In the genomic region with DNA sequence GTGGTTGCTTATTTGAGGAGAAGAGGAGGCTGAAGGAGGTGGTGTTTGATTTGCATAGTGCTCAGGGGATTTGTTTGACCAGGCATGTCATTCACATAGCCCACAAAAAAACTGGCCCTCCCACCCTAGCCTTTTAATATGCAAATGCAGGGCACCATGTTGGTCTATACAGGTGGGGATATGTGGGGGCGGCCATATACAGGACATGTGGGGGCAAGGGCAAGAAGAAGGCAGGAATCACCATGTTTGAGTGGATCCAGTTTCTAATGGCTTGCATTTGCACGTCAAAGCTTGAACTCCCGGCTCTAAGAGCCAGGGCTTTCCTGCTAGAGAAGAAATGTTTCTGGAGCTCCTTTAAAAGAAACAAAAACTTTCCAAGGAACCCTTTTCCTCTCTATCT, we compare ENCODE assay signal across 18 cellular contexts.
DNase-seq lines count a peak whose midpoint lies in the region; ATAC-seq and TF ChIP-seq lines count a peak whose summit lies in the region.
"Had no signal": no experiment of that assay in that cellular context is flagged by ENCODE, and none has a peak within 500 bp of the region (broad histone marks: within the 10 kb centered on the region; RNA-seq: fewer than 3 reads in every experiment).

No MANE protein-coding gene starts in this region.

- no peaks in the 10 kb centered on the region for H3F3A ChIP-seq in GM23338 (replicated peaks; ENCODE audit: low read depth)
- no peaks in the 10 kb centered on the region for H3F3A ChIP-seq in PC-3 (ENCODE audit: low read length, unreplicated experiment)

- H3K27me3 Mint-ChIP-seq in GM23338 (ENCODE audit: insufficient read depth, low read depth, poor library complexity) (no peaks in the 10 kb centered on the region), WTC11 (ENCODE audit: low read depth) (no peaks in the 10 kb centered on the region; the same call in 1 of the 2 replicates)
- no peaks in the 10 kb centered on the region for H3K27me3 Mint-ChIP-seq in activated CD8-positive, alpha-beta memory T cell treated with anti-CD3 and anti-CD28 coated beads, Interleukin-2, amount 10 ng/mL, durations not matched to agents 7 days and 5 days
- H3K27me3 Mint-ChIP-seq: B cell had no signal

- H3K4me1 Mint-ChIP-seq in GM23338 (peaks cover 54% of the 10 kb centered on the region), WTC11 (peaks cover 56% of the 10 kb centered on the region)
- H3K4me1 Mint-ChIP-seq in activated CD8-positive, alpha-beta memory T cell treated with anti-CD3 and anti-CD28 coated beads, Interleukin-2, amount 10 ng/mL, durations not matched to agents 7 days and 5 days = no peaks in the 10 kb centered on the region
- H3K4me1 Mint-ChIP-seq: B cell, CD14-positive monocyte had no signal

- H3K79me2 ChIP-seq in GM23338 (replicated peaks; ENCODE audit: insufficient read depth) (no peaks in the 10 kb centered on the region), PC-3 (ENCODE audit: low read length) (no peaks in the 10 kb centered on the region)

- H2AK5ac ChIP-seq in neuronal stem cell (ENCODE audit: low read depth, low read length) = no peak overlapping the region

- H3K27me3 ChIP-seq in GM23338 (ENCODE audit: insufficient read depth) = no peaks in the 10 kb centered on the region
- no peaks in the 10 kb centered on the region for H3K27me3 ChIP-seq in iPS-15b (ENCODE audit: control insufficient read depth, insufficient read depth, low read length)
- H3K27me3 ChIP-seq in neuronal stem cell (ENCODE audit: control insufficient read depth in 3 of 3, insufficient read depth in 3 of 3, low read depth in 1 of 3, low read length in 3 of 3) = no peaks in the 10 kb centered on the region
- no peaks in the 10 kb centered on the region for H3K27me3 ChIP-seq in PC-3 (ENCODE audit: low read length)
- H3K27me3 ChIP-seq: SJCRH30 had no signal

- no peak overlapping the region for H2BK15ac ChIP-seq in neuronal stem cell (ENCODE audit: low read length)

- peaks cover 13% of the 10 kb centered on the region for H3K9me2 ChIP-seq in GM23338 (ENCODE audit: insufficient read depth)
- no peaks in the 10 kb centered on the region for H3K9me2 ChIP-seq in PC-3 (replicated peaks; ENCODE audit: low read length)

- 0 out of 4 replicates have a peak, but pooled peaks of 1 of the 2 experiments have one; percentile 0 for TF ChIP-seq CTCF in GM23338 (conservative IDR thresholded peaks at IDR 0.05; ENCODE audit: low read depth in 2 of 2)
- TF ChIP-seq CTCF in WTC11 (IDR thresholded peaks at IDR 0.05) = no peak
- no peak for TF ChIP-seq CTCF in PC-3 (conservative IDR thresholded peaks at IDR 0.05; ENCODE audit: low read depth, low read length)

- H3K4me3 ChIP-seq in GM23338 (no peak overlapping the region; the same call in 1 of the 2 replicates), iPS-15b (ENCODE audit: low read depth, low read length) (peak overlapping the region; percentile 11), neuronal stem cell (ENCODE audit: low read length in 2 of 2) (no peak overlapping the region), PC-3 (ENCODE audit: low read length) (no peak overlapping the region)
- H3K4me3 ChIP-seq: SJCRH30 had no signal

- H3K4me2 ChIP-seq in GM23338 (peak overlapping the region; percentile 50; the same call in 1 of the 2 replicates), neuronal stem cell (ENCODE audit: insufficient read depth, low read length, poor library complexity, severe bottlenecking) (no peak overlapping the region), PC-3 (ENCODE audit: low read length) (no peak overlapping the region)

- peak overlapping the region; percentile 95 for H3K27ac ChIP-seq in GM23338 (ENCODE audit: low read depth)
- no peak overlapping the region for H3K27ac ChIP-seq in neuronal stem cell (replicated peaks; ENCODE audit: low read length)
- no peak overlapping the region for H3K27ac ChIP-seq in PC-3 (ENCODE audit: low read length)
- H3K27ac ChIP-seq: SJCRH30 had no signal

- H3K4me1 ChIP-seq in GM23338 (ENCODE audit: insufficient read depth) = peaks cover 31% of the 10 kb centered on the region
- H3K4me1 ChIP-seq in iPS-15b (ENCODE audit: control insufficient read depth, insufficient read depth, low read length) = peaks cover 23% of the 10 kb centered on the region
- H3K4me1 ChIP-seq in neuronal stem cell (ENCODE audit: control insufficient read depth in 2 of 2, insufficient read depth in 1 of 2, low read depth in 1 of 2, low read length in 2 of 2) = peaks cover 0 to 1% of the 10 kb centered on the region in 2 donors
- peaks cover 4% of the 10 kb centered on the region; the same call in 1 of the 2 replicates for H3K4me1 ChIP-seq in PC-3 (ENCODE audit: insufficient read depth, low read length)
- H3K4me1 ChIP-seq: SJCRH30 had no signal

- no peak overlapping the region for H2AFZ ChIP-seq in GM23338
- H2AFZ ChIP-seq in neuronal stem cell (ENCODE audit: low read length) = peak overlapping the region; percentile 24
- H2AFZ ChIP-seq in PC-3 (ENCODE audit: low read length) = no peak overlapping the region

- no peak overlapping the region for H3K9ac ChIP-seq in iPS-15b (ENCODE audit: low read depth, low read length)
- H3K9ac ChIP-seq in neuronal stem cell (ENCODE audit: low read depth, low read length, poor library complexity) = no peak overlapping the region
- H3K9ac ChIP-seq in PC-3 (ENCODE audit: low read length) = no peak overlapping the region

- no peak overlapping the region for H4K91ac ChIP-seq in neuronal stem cell (ENCODE audit: low read depth, low read length, poor library complexity)

- no peak overlapping the region for H2BK120ac ChIP-seq in neuronal stem cell (ENCODE audit: low read depth, low read length)

- H3K27ac Mint-ChIP-seq in GM23338 (peak overlapping the region; percentile 83), WTC11 (peak overlapping the region; percentile 91)
- H3K27ac Mint-ChIP-seq in activated CD8-positive, alpha-beta memory T cell treated with anti-CD3 and anti-CD28 coated beads, Interleukin-2, amount 10 ng/mL, durations not matched to agents 7 days and 5 days = no peak overlapping the region
- H3K27ac Mint-ChIP-seq: B cell, CD14-positive monocyte, HFFc6 had no signal

- H3K23ac ChIP-seq in neuronal stem cell (ENCODE audit: low read depth, low read length, poor library complexity) = no peak overlapping the region

- POLR2A ChIA-PET in WTC11 (lab: Charles Lee) (no interaction called here), PC-3 (lab: Charles Lee; ENCODE audit: unreplicated experiment) (no interaction called here)

- no peak overlapping the region for H3K18ac ChIP-seq in neuronal stem cell (ENCODE audit: low read length)

- BruUV-seq in PC-3 (replicated peaks; lab: Mats Ljungman, UMichigan) = no TSS peak

- H2BK12ac ChIP-seq in neuronal stem cell (ENCODE audit: low read length) = no peak overlapping the region

- intact Hi-C loops in PC-3 (cut with micrococcal nuclease) = no loop called here

- ATAC-seq in GM23338 (peak; percentile 58), WTC11 (peak; percentile 79), PC-3 (no peak), HG03354 (IDR thresholded peaks at IDR 0.05; ENCODE audit: poor library complexity, severe bottlenecking, unreplicated experiment) (no peak)
- no peak for ATAC-seq in activated CD8-positive, alpha-beta memory T cell treated with anti-CD3 and anti-CD28 coated beads, Interleukin-2, amount 10 ng/mL, durations not matched to agents 7 days and 5 days

- peaks cover 4% of the 10 kb centered on the region for H3K9me3 ChIP-seq in iPS-15b (ENCODE audit: control insufficient read depth, insufficient read depth, low read length)
- H3K9me3 ChIP-seq in neuronal stem cell (replicated peaks in 1 of 2; ENCODE audit: control insufficient read depth in 2 of 2, insufficient read depth in 1 of 2, low read depth in 1 of 2, low read length in 2 of 2) = peaks cover 2 to 5% of the 10 kb centered on the region in 2 donors
- H3K9me3 ChIP-seq in PC-3 (ENCODE audit: low read length) = 0 out of 2 replicates have a peak, but pooled peaks cover 8% of the 10 kb centered on the region
- H3K9me3 ChIP-seq: SJCRH30 had no signal

- H3K36me3 Mint-ChIP-seq in GM23338 (ENCODE audit: low read depth) (peaks cover 29% of the 10 kb centered on the region), WTC11 (peaks cover 46% of the 10 kb centered on the region)
- H3K36me3 Mint-ChIP-seq in activated CD8-positive, alpha-beta memory T cell treated with anti-CD3 and anti-CD28 coated beads, Interleukin-2, amount 10 ng/mL, durations not matched to agents 7 days and 5 days = no peaks in the 10 kb centered on the region
- H3K36me3 Mint-ChIP-seq: CD14-positive monocyte had no signal

- H3K9me3 Mint-ChIP-seq in GM23338 (peaks cover 30% of the 10 kb centered on the region), WTC11 (peaks cover 51% of the 10 kb centered on the region)
- H3K9me3 Mint-ChIP-seq in activated CD8-positive, alpha-beta memory T cell treated with anti-CD3 and anti-CD28 coated beads, Interleukin-2, amount 10 ng/mL, durations not matched to agents 7 days and 5 days (ENCODE audit: low read depth) = peaks cover 5% of the 10 kb centered on the region

- H3K4me3 Mint-ChIP-seq in GM23338 (peak overlapping the region; percentile 26; the same call in 2 of the 3 replicates), WTC11 (no peak overlapping the region)
- no peak overlapping the region for H3K4me3 Mint-ChIP-seq in activated CD8-positive, alpha-beta memory T cell treated with anti-CD3 and anti-CD28 coated beads, Interleukin-2, amount 10 ng/mL, durations not matched to agents 7 days and 5 days
- H3K4me3 Mint-ChIP-seq: B cell, CD14-positive monocyte, HFFc6 had no signal

- H3K79me1 ChIP-seq in neuronal stem cell (ENCODE audit: low read depth, low read length) = no peaks in the 10 kb centered on the region

- H4K20me1 ChIP-seq in GM23338 (replicated peaks; ENCODE audit: insufficient read depth) = no peaks in the 10 kb centered on the region
- no peaks in the 10 kb centered on the region for H4K20me1 ChIP-seq in PC-3 (ENCODE audit: low read length)

- no peak overlapping the region for H2BK5ac ChIP-seq in neuronal stem cell (ENCODE audit: low read length)

- CTCF ChIA-PET in WTC11 (lab: Charles Lee) = no interaction called here
- CTCF ChIA-PET in activated CD8-positive, alpha-beta memory T cell treated with anti-CD3 and anti-CD28 coated beads, Interleukin-2, amount 10 ng/mL, durations not matched to agents 7 days and 5 days (lab: Charles Lee) = no interaction called here
- CTCF ChIA-PET in PC-3 (lab: Charles Lee) = no interaction called here

- H3K36me3 ChIP-seq in GM23338 (ENCODE audit: insufficient read depth) (no peaks in the 10 kb centered on the region; the same call in 1 of the 2 replicates), iPS-15b (ENCODE audit: control insufficient read depth, insufficient read depth, low read length) (no peaks in the 10 kb centered on the region), neuronal stem cell (replicated peaks in 1 of 2; ENCODE audit: control insufficient read depth in 2 of 2, insufficient read depth in 2 of 2, low read length in 2 of 2) (peaks cover 0 to 1% of the 10 kb centered on the region in 2 donors), PC-3 (ENCODE audit: low read depth, low read length) (no peaks in the 10 kb centered on the region)
- H3K36me3 ChIP-seq: SJCRH30 had no signal

- H4K8ac ChIP-seq in neuronal stem cell (ENCODE audit: low read depth, low read length) = no peak overlapping the region

- no CpG with 5 or more reads among the region's 3 CpGs for WGBS in neuronal stem cell (ENCODE audit: extremely low coverage in 2 of 2, insufficient read length in 2 of 2, insufficient replicate concordance in 1 of 2), 2 donors

- no peak overlapping the region for H3K14ac ChIP-seq in neuronal stem cell (ENCODE audit: low read length)

- DNase-seq in GM23338 (ENCODE audit: low spot score) = peak; percentile 53
- DNase-seq in WTC11 (ENCODE audit: low spot score) = peak; percentile 45
- no peak for DNase-seq in neuronal stem cell (ENCODE audit: low spot score)
- no peak for DNase-seq in activated CD8-positive, alpha-beta memory T cell treated with anti-CD3 and anti-CD28 coated beads, Interleukin-2, amount 10 ng/mL, durations not matched to agents 7 days and 5 days
- DNase-seq in PC-3 = no peak
- DNase-seq: HFFc6, KG1, NCI-H1092, NCI-H1436, NCI-H2029, NCI-H226, NCI-H524 treated with DMSO at 0.1 percent for 48 hours, NCI-H82, SJCRH30 had no signal

- H3K4ac ChIP-seq in neuronal stem cell (ENCODE audit: low read length) = no peak overlapping the region

Comparison
In these comparisons a context has a peak if more than half of its experiments do, and no peak if none do; other contexts are left out.
1. ATAC-seq: peak in GM23338 (single experiment) and WTC11 (single experiment); none in activated CD8-positive, alpha-beta memory T cell treated with anti-CD3 and anti-CD28 coated beads, Interleukin-2, amount 10 ng/mL, durations not matched to agents 7 days and 5 days (single experiment), PC-3 (single experiment) and HG03354 (single experiment).
2. DNase-seq: peak in GM23338 (single experiment) and WTC11 (single experiment); none in neuronal stem cell (single experiment), activated CD8-positive, alpha-beta memory T cell treated with anti-CD3 and anti-CD28 coated beads, Interleukin-2, amount 10 ng/mL, durations not matched to agents 7 days and 5 days (single experiment) and PC-3 (single experiment).